12 cellular contexts compared by ENCODE assay signal in the genomic region with DNA sequence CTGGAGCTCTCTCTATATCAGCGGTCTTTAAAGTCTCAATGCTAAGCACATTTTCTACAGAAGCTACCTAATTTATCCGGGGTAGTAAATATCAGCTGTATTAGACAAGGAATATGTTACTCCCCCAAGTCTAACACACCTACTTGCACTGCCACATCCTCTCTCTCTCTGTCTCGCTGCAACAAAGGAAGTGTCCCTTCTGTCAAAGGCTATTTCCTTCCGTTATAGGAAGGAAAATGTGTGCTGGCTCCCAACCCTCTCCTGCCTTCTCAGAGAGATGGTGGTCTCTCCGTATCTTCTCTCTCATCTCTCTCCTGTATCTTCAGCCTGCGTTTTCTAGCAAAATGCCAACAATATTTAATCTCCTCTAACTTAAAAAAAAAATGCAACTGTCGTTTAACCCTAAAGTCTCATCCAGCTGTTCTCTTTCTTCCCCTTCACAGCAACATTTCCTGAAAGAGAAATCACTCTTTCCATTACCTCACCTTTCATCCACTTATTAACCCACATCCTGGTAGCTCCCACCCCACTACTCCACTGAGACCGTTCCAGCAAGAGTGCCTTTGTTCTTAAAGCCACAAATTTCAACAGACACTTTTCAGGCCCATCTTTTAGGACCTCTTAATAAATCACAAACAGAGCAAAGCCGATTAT. TPM values are rescaled to one million over a fixed set of nuclear protein-coding genes. Genes with fewer than 3 reads are reported as not detected.
DNase-seq lines count a peak whose midpoint lies in the region; ATAC-seq lines count a peak whose summit lies in the region.
"Had no signal": no experiment of that assay in that cellular context is flagged by ENCODE, and none has a peak within 500 bp of the region (broad histone marks: within the 10 kb centered on the region; RNA-seq: fewer than 3 reads in every experiment).

No MANE protein-coding gene starts in this region.

- intact Hi-C loops in left ventricle myocardium superior (cut with micrococcal nuclease) = no loop called here

- H3K9me3 Mint-ChIP-seq in activated T-cell treated with anti-CD3 and anti-CD28 coated beads, Interleukin-2, amount 50 U/mL, for 4 hours = no peaks in the 10 kb centered on the region
- no peaks in the 10 kb centered on the region for H3K9me3 Mint-ChIP-seq in effector memory CD8-positive, alpha-beta T cell

- peak in 1 of 2 donors; percentile 23 for ATAC-seq in activated T-cell treated with anti-CD3 and anti-CD28 coated beads, Interleukin-2, amount 50 U/mL, for 4 hours
- no peak for ATAC-seq in T-helper 17 cell
- ATAC-seq in effector memory CD8-positive, alpha-beta T cell (replicated peaks) = no peak
- ATAC-seq in stimulated activated naive CD8-positive, alpha-beta T cell treated with anti-CD3 and anti-CD28 coated beads, Interleukin-15, Interleukin-2, amounts not matched to agents 100 U/mL and 50 U/mL, for 24 hours = peak; percentile 68
- no peak for ATAC-seq in GM19395 (IDR thresholded peaks at IDR 0.05; ENCODE audit: unreplicated experiment)
- no peak for ATAC-seq in GM21786 (IDR thresholded peaks at IDR 0.05; ENCODE audit: unreplicated experiment)
- ATAC-seq in left ventricle myocardium superior = no peak

- peaks cover 33% of the 10 kb centered on the region for H3K36me3 Mint-ChIP-seq in activated T-cell treated with anti-CD3 and anti-CD28 coated beads, Interleukin-2, amount 50 U/mL, for 4 hours (ENCODE audit: insufficient read depth)
- H3K36me3 Mint-ChIP-seq in T-helper 17 cell (ENCODE audit: low read depth) = peaks cover 15% of the 10 kb centered on the region
- H3K36me3 Mint-ChIP-seq in effector memory CD8-positive, alpha-beta T cell (ENCODE audit: insufficient read depth) = peaks cover 48% of the 10 kb centered on the region

- H3K4me1 Mint-ChIP-seq in activated T-cell treated with anti-CD3 and anti-CD28 coated beads, Interleukin-2, amount 50 U/mL, for 4 hours (ENCODE audit: low read depth) = peaks cover 49% of the 10 kb centered on the region
- peaks cover 33% of the 10 kb centered on the region for H3K4me1 Mint-ChIP-seq in T-helper 17 cell
- H3K4me1 Mint-ChIP-seq in effector memory CD8-positive, alpha-beta T cell (ENCODE audit: low read depth in 2 of 2) = peaks cover 30 to 44% of the 10 kb centered on the region in 2 donors

- H3K27me3 Mint-ChIP-seq in activated T-cell treated with anti-CD3 and anti-CD28 coated beads, Interleukin-2, amount 50 U/mL, for 4 hours (ENCODE audit: low read depth) = peaks cover 3% of the 10 kb centered on the region
- no peaks in the 10 kb centered on the region for H3K27me3 Mint-ChIP-seq in T-helper 17 cell
- H3K27me3 Mint-ChIP-seq in effector memory CD8-positive, alpha-beta T cell = no peaks in the 10 kb centered on the region

- peak overlapping the region; percentile 98 for H3K27ac Mint-ChIP-seq in T-helper 17 cell
- peak overlapping the region; percentile 89 to 93 for H3K27ac Mint-ChIP-seq in effector memory CD8-positive, alpha-beta T cell

- no peak for DNase-seq in activated T-cell treated with anti-CD3 and anti-CD28 coated beads, Interleukin-2, amount 50 U/mL, for 4 hours
- no peak for DNase-seq in activated T-cell treated with anti-CD3 and anti-CD28 coated beads for 4 hours
- DNase-seq in T-helper 17 cell = no peak
- no peak for DNase-seq in effector memory CD8-positive, alpha-beta T cell
- peak; percentile 32 for DNase-seq in stimulated activated naive CD8-positive, alpha-beta T cell treated with anti-CD3 and anti-CD28 coated beads, Interleukin-15, Interleukin-2, amounts not matched to agents 100 U/mL and 50 U/mL, for 24 hours
- DNase-seq in left ventricle myocardium superior = no peak
- DNase-seq: caudate nucleus, MG63, PC-9 had no signal

- peak overlapping the region; percentile 91 for H3K4me3 Mint-ChIP-seq in activated T-cell treated with anti-CD3 and anti-CD28 coated beads, Interleukin-2, amount 50 U/mL, for 4 hours
- peak overlapping the region; percentile 95 for H3K4me3 Mint-ChIP-seq in T-helper 17 cell
- H3K4me3 Mint-ChIP-seq in effector memory CD8-positive, alpha-beta T cell = peak overlapping the region; percentile 5 to 90

- H3K9me3 ChIP-seq in T-helper 17 cell (ENCODE audit: control insufficient read depth, low read length, poor library complexity, severe bottlenecking) = no peaks in the 10 kb centered on the region
- H3K9me3 ChIP-seq: MG63 had no signal

RNA-seq across cellular contexts. Expression of gene TTF1, which starts 2.3 kb away (rescaled TPM):
- total RNA-seq in activated T-cell treated with anti-CD3 and anti-CD28 coated beads, Interleukin-2, amount 50 U/mL, for 4 hours = 10 to 100 TPM; 24.9 to 27.7 (median 26.1) TPM
- 10 to 100 TPM; 12.9 to 15.5 TPM for total RNA-seq in T-helper 17 cell
- total RNA-seq in left ventricle myocardium superior = 19.8 TPM

RNA-seq across cellular contexts. Expression of gene CFAP77, which starts 5.7 kb away (rescaled TPM):
- not detected for total RNA-seq in activated T-cell treated with anti-CD3 and anti-CD28 coated beads, Interleukin-2, amount 50 U/mL, for 4 hours
- total RNA-seq in T-helper 17 cell (not detected), left ventricle myocardium superior (2.4 TPM)
- total RNA-seq: PC-9, urinary bladder had no signal

RNA-seq across cellular contexts. Expression of gene SETX, which starts 49.6 kb away (rescaled TPM):
- 10 to 100 TPM; 31.9 to 34.0 (median 33.9) TPM for total RNA-seq in activated T-cell treated with anti-CD3 and anti-CD28 coated beads, Interleukin-2, amount 50 U/mL, for 4 hours
- total RNA-seq in T-helper 17 cell (10 to 100 TPM; 56.4 to 58.3 TPM), left ventricle myocardium superior (22.3 TPM)
